30 cellular contexts compared by ENCODE assay signal in genomic region chr11:64322925-64323260, GRCh38. TPM values are rescaled to one million over a fixed set of nuclear protein-coding genes. Genes with fewer than 3 reads are reported as not detected.
A peak's percentile ranks its signal among the peaks of the same experiment; 100 is the strongest.
DNase-seq lines count a peak whose midpoint lies in the region; ATAC-seq and TF ChIP-seq lines count a peak whose summit lies in the region.
"Had no signal": no experiment of that assay in that cellular context is flagged by ENCODE, and none has a peak within 500 bp of the region (broad histone marks: within the 10 kb centered on the region; RNA-seq: fewer than 3 reads in every experiment).

No MANE protein-coding gene starts in this region.

- 0 out of 2 replicates have a peak, but pooled peaks cover 2% of the 10 kb centered on the region for H3K9me3 ChIP-seq in IMR-90 (ENCODE audit: control insufficient read depth, insufficient read depth, low read length)
- H3K9me3 ChIP-seq in mucosa of stomach (ENCODE audit: control insufficient read depth, low read length) = no peaks in the 10 kb centered on the region
- H3K9me3 ChIP-seq: sigmoid colon, SK-N-SH, uterus had no signal

- POLR2A ChIA-PET in IMR-90 (lab: Charles Lee; ENCODE audit: unreplicated experiment) = no interaction called here

- H2BK5ac ChIP-seq in IMR-90 (ENCODE audit: low read depth, low read length, poor library complexity, severe bottlenecking) = peak overlapping the region; percentile 16

- H3K4me3 ChIP-seq in IMR-90 (ENCODE audit: insufficient read depth, low read depth, low read length) = no peak overlapping the region
- no peak overlapping the region for H3K4me3 ChIP-seq in mucosa of stomach (ENCODE audit: low read length)
- H3K4me3 ChIP-seq: heart left ventricle, lung, sigmoid colon, uterus had no signal

- H3K27me3 ChIP-seq in IMR-90 (ENCODE audit: control insufficient read depth, insufficient read depth, low read length) = no peaks in the 10 kb centered on the region; the same call in 1 of the 2 replicates
- no peaks in the 10 kb centered on the region for H3K27me3 ChIP-seq in mucosa of stomach (ENCODE audit: control insufficient read depth, insufficient read depth, low read length)
- H3K27me3 ChIP-seq: heart left ventricle, sigmoid colon, uterus had no signal

- no peak overlapping the region for H3K18ac ChIP-seq in IMR-90 (ENCODE audit: low read depth, low read length)

- no peak for ATAC-seq in IMR-90 (ENCODE audit: low read depth)
- ATAC-seq: activated CD4-positive, CD25-positive, alpha-beta regulatory T cell treated with anti-CD3 and anti-CD28 coated beads, Interleukin-2, amount 50 U/mL, for 24 hours; heart left ventricle; stimulated activated naive B cell treated with anti-CD40 and anti-IgM and Interleukin-4, amounts not matched to agents 10 μg/mL and 1 μg/mL and 100 μg/mL, for 72 hours; T-helper 17 cell had no signal

- H3K56ac ChIP-seq in IMR-90 (ENCODE audit: extremely low read depth, insufficient read depth, low read length) = no peak overlapping the region

- H2BK15ac ChIP-seq in IMR-90 (ENCODE audit: low read depth, low read length) = no peak overlapping the region

- no peak overlapping the region for H3K4me3 Mint-ChIP-seq in chondrocyte (ENCODE audit: unreplicated experiment)
- H3K4me3 Mint-ChIP-seq: activated CD4-positive, alpha-beta memory T cell treated with anti-CD3 and anti-CD28 coated beads for 36 hours; activated T-helper 1 cell treated with anti-CD3 and anti-CD28 coated beads, Interleukin-12 subunit alpha, Interleukin-12 subunit beta, Interleukin-2, Interleukin-4 antibody, amounts not matched to agents 30 ng/mL and 10 ng/mL and 1 ng/mL, durations not matched to agents 14 hours and 24 hours and 36 hours; CD14-positive monocyte; stimulated activated naive B cell treated with anti-CD40 and anti-IgM and Interleukin-4, amounts not matched to agents 10 μg/mL and 1 μg/mL and 100 μg/mL, for 72 hours; T-helper 17 cell had no signal

- H3K9me1 ChIP-seq in IMR-90 (ENCODE audit: insufficient read depth, low read length) = peaks cover 14% of the 10 kb centered on the region

- CTCF ChIA-PET in IMR-90 (lab: Yijun Ruan, JAX) = interaction anchor here (1.5 kb wide), 1 partner anchor 9 kb away, joined by 4 read pairs; no protein-coding TSS in a partner anchor

- no peak overlapping the region for H2AFZ ChIP-seq in IMR-90 (replicated peaks; ENCODE audit: low read length, poor library complexity)

- DNase-seq in IMR-90 = no peak
- DNase-seq in chondrocyte (ENCODE audit: low spot score) = peak; percentile 59
- DNase-seq in RKO (ENCODE audit: low spot score) = no peak
- no peak for DNase-seq in NCI-H1105 treated with DMSO at 0.1 percent for 48 hours (lab: John Stamatoyannopoulos, UW)
- DNase-seq in NCI-H2196 treated with DMSO at 0.1 percent for 48 hours (lab: John Stamatoyannopoulos, UW; ENCODE audit: unreplicated experiment) = no peak
- DNase-seq: activated CD4-positive, alpha-beta memory T cell treated with anti-CD3 and anti-CD28 coated beads for 36 hours; activated CD8-positive, alpha-beta memory T cell treated with anti-CD3 and anti-CD28 coated beads, Interleukin-2, amount 50 U/mL, for 4 hours; activated naive CD4-positive, alpha-beta T cell treated with anti-CD3 and anti-CD28 coated beads, Interleukin-2, amount 50 U/mL, for 16 hours; amygdala; DMS79; effector CD8-positive, alpha-beta T cell; foreskin fibroblast; GDM1; heart left ventricle; Karpas-422; NCI-H1436 treated with DMSO at 0.1 percent for 48 hours; SK-N-SH; stimulated activated CD4-positive, alpha-beta T cell treated with anti-CD3 and anti-CD28 coated beads, Interleukin-15, amount 100 ng/mL, for 24 hours; stimulated activated naive B cell treated with anti-CD40 and anti-IgM and Interleukin-4, amounts not matched to agents 10 μg/mL and 1 μg/mL and 100 μg/mL, for 72 hours; T-helper 17 cell; uterus had no signal

- H2BK20ac ChIP-seq in IMR-90 (ENCODE audit: low read depth, low read length) = no peak overlapping the region

- H3K4me1 ChIP-seq in IMR-90 (ENCODE audit: control insufficient read depth, insufficient read depth, low read length) (peaks cover 10% of the 10 kb centered on the region), mucosa of stomach (ENCODE audit: control insufficient read depth, insufficient read depth, low read length) (peaks cover 41% of the 10 kb centered on the region)
- H3K4me1 ChIP-seq: uterus had no signal

- dilution Hi-C loops in IMR-90 (cut with HindIII; ENCODE audit: low sequenced_read_pairs, unreplicated experiment) = no loop called here

- no peaks in the 10 kb centered on the region for H3K27me3 Mint-ChIP-seq in chondrocyte (ENCODE audit: low read depth)
- H3K27me3 Mint-ChIP-seq: activated CD4-positive, alpha-beta memory T cell treated with anti-CD3 and anti-CD28 coated beads for 36 hours; stimulated activated naive B cell treated with anti-CD40 and anti-IgM and Interleukin-4, amounts not matched to agents 10 μg/mL and 1 μg/mL and 100 μg/mL, for 72 hours; T-helper 17 cell had no signal

- peaks cover 7 to 25% of the 10 kb centered on the region in 2 experiments for H3K79me1 ChIP-seq in IMR-90 (ENCODE audit: low read depth in 1 of 2, low read length in 2 of 2)

- no peak for TF ChIP-seq RAD21 in IMR-90 (IDR thresholded peaks at IDR 0.05; ENCODE audit: low read length)

- H3K4ac ChIP-seq in IMR-90 (ENCODE audit: low read depth, low read length) = no peak overlapping the region

- H3K36me3 Mint-ChIP-seq in chondrocyte (ENCODE audit: low read depth) = peaks cover 8% of the 10 kb centered on the region

- H2AK5ac ChIP-seq in IMR-90 (ENCODE audit: low read depth, low read length) = no peak overlapping the region

- H3K14ac ChIP-seq in IMR-90 (replicated peaks; ENCODE audit: low read depth, low read length) = no peak overlapping the region

- H3K4me2 ChIP-seq in IMR-90 (ENCODE audit: low read depth, low read length) = no peak overlapping the region
- H3K4me2 ChIP-seq: SK-N-SH had no signal

- intact Hi-C loops in IMR-90 (cut with micrococcal nuclease) = no loop called here

- in situ Hi-C loops in IMR-90 (cut with MboI; ENCODE audit: low sequenced_read_pairs) = no loop called here

- H4K20me1 ChIP-seq in IMR-90 (ENCODE audit: insufficient read depth, low read length) = no peaks in the 10 kb centered on the region; the same call in 1 of the 2 replicates

- WGBS in IMR-90 (ENCODE audit: extremely low coverage in 2 of 2, insufficient read length in 1 of 2), 2 experiments = 100% methylated on average over 2 of the region's 7 CpGs; no CpG with 5 or more reads in 1 of the 2 experiments

- no peak for TF ChIP-seq CTCF in IMR-90 (conservative IDR thresholded peaks at IDR 0.05; ENCODE audit: low read depth, low read length)
- TF ChIP-seq CTCF in chondrocyte (IDR thresholded peaks at IDR 0.05) = no peak

- no peak overlapping the region for H3K27ac ChIP-seq in IMR-90 (ENCODE audit: insufficient read depth, low read length)
- H3K27ac ChIP-seq: heart left ventricle, sigmoid colon, uterus had no signal

- H3K23ac ChIP-seq in IMR-90 (ENCODE audit: low read depth, low read length) = no peak overlapping the region

- no peak overlapping the region for H3K27ac Mint-ChIP-seq in chondrocyte (ENCODE audit: unreplicated experiment)
- H3K27ac Mint-ChIP-seq: activated CD4-positive, alpha-beta memory T cell treated with anti-CD3 and anti-CD28 coated beads for 36 hours; activated T-helper 1 cell treated with anti-CD3 and anti-CD28 coated beads, Interleukin-12 subunit alpha, Interleukin-12 subunit beta, Interleukin-2, Interleukin-4 antibody, amounts not matched to agents 30 ng/mL and 10 ng/mL and 1 ng/mL, durations not matched to agents 14 hours and 24 hours and 36 hours; CD14-positive monocyte; progenitor cell of endocrine pancreas; stimulated activated naive B cell treated with anti-CD40 and anti-IgM and Interleukin-4, amounts not matched to agents 10 μg/mL and 1 μg/mL and 100 μg/mL, for 72 hours; T-helper 17 cell had no signal

- H3K9me3 Mint-ChIP-seq in chondrocyte (ENCODE audit: low read depth) = peaks cover 3% of the 10 kb centered on the region
- H3K9me3 Mint-ChIP-seq: activated CD4-positive, alpha-beta memory T cell treated with anti-CD3 and anti-CD28 coated beads for 36 hours; activated T-helper 1 cell treated with anti-CD3 and anti-CD28 coated beads, Interleukin-12 subunit alpha, Interleukin-12 subunit beta, Interleukin-2, Interleukin-4 antibody, amounts not matched to agents 30 ng/mL and 10 ng/mL and 1 ng/mL, durations not matched to agents 14 hours and 24 hours and 36 hours had no signal

- H3K9ac ChIP-seq in IMR-90 (ENCODE audit: low read depth, low read length) (no peak overlapping the region), mucosa of stomach (ENCODE audit: low read length) (peak overlapping the region; percentile 4)
- H3K9ac ChIP-seq: SK-N-SH had no signal

- TF ChIP-seq POLR2A in IMR-90 (IDR thresholded peaks at IDR 0.05; ENCODE audit: low read depth, low read length) = no peak

- H2AK9ac ChIP-seq in IMR-90 (replicated peaks; ENCODE audit: low read depth, low read length, poor library complexity) = peak overlapping the region; percentile 23

- BruUV-seq in IMR-90 (replicated peaks; lab: Mats Ljungman, UMichigan) = no TSS peak

- no peak overlapping the region for H2BK120ac ChIP-seq in IMR-90 (ENCODE audit: low read depth, low read length)

- no peak overlapping the region for H4K8ac ChIP-seq in IMR-90 (ENCODE audit: low read depth in 2 of 2, low read length in 2 of 2)

- no peak overlapping the region for H4K91ac ChIP-seq in IMR-90 (ENCODE audit: insufficient read depth, low read depth, low read length)

- no peak overlapping the region for H4K5ac ChIP-seq in IMR-90 (ENCODE audit: low read depth, low read length)

- peaks cover 22% of the 10 kb centered on the region for H3K36me3 ChIP-seq in IMR-90 (ENCODE audit: control insufficient read depth, insufficient read depth, low read length)
- H3K36me3 ChIP-seq in mucosa of stomach (ENCODE audit: control insufficient read depth, insufficient read depth, low read length) = peaks cover 6% of the 10 kb centered on the region
- H3K36me3 ChIP-seq: uterus had no signal

- H3K4me1 Mint-ChIP-seq in chondrocyte (ENCODE audit: low read depth) = peaks cover 20% of the 10 kb centered on the region

RNA-seq across cellular contexts. Expression of gene PRDX5, which starts 5.0 kb away (rescaled TPM):
- 120 and 160 TPM in 2 replicates for total RNA-seq in IMR-90 (2012; rRNA removed)
- 292 and 332 TPM in 2 replicates for polyA plus RNA-seq in IMR-90 (2012; rRNA removed)
- polyA plus RNA-seq in IMR-90 (2012; cell fraction: cytosol; rRNA removed) = 766 and 775 TPM in 2 replicates
- 159 and 265 TPM in 2 replicates for polyA plus RNA-seq in IMR-90 (2012; cell fraction: nucleus; rRNA removed; ENCODE audit: low replicate concordance)
- 181 to 234 TPM (median 232 TPM) in 3 replicates for total RNA-seq in chondrocyte

RNA-seq across cellular contexts. Expression of gene TRMT112, which starts 5.5 kb away (rescaled TPM):
- 202 and 206 TPM in 2 replicates for total RNA-seq in IMR-90 (2012; rRNA removed)
- polyA plus RNA-seq in IMR-90 (2012; rRNA removed) = 173 and 206 TPM in 2 replicates
- 669 and 1,019 TPM in 2 replicates for polyA plus RNA-seq in IMR-90 (2012; cell fraction: cytosol; rRNA removed)
- 158 and 162 TPM in 2 replicates for polyA plus RNA-seq in IMR-90 (2012; cell fraction: nucleus; rRNA removed; ENCODE audit: low replicate concordance)
- 122 to 182 TPM (median 126 TPM) in 3 replicates for total RNA-seq in chondrocyte

RNA-seq across cellular contexts. Expression of gene CCDC88B, which starts 17.1 kb away (rescaled TPM):
- 1.3 and 1.7 TPM in 2 replicates for total RNA-seq in IMR-90 (2012; rRNA removed)
- polyA plus RNA-seq in IMR-90 (2012; rRNA removed) = 2.5 and 3.1 TPM in 2 replicates
- 2.6 and 2.9 TPM in 2 replicates for polyA plus RNA-seq in IMR-90 (2012; cell fraction: cytosol; rRNA removed)
- 2.4 and 3.8 TPM in 2 replicates for polyA plus RNA-seq in IMR-90 (2012; cell fraction: nucleus; rRNA removed; ENCODE audit: low replicate concordance)
- 0.82 to 1.3 TPM (median 0.99 TPM) in 3 replicates for total RNA-seq in chondrocyte

RNA-seq across cellular contexts. Expression of gene ESRRA, which starts 17.6 kb away (rescaled TPM):
- total RNA-seq in IMR-90 (2012; rRNA removed) = 10.2 and 10.3 TPM in 2 replicates
- polyA plus RNA-seq in IMR-90 (2012; rRNA removed) = 15.0 and 15.8 TPM in 2 replicates
- 18.8 and 20.4 TPM in 2 replicates for polyA plus RNA-seq in IMR-90 (2012; cell fraction: cytosol; rRNA removed)
- polyA plus RNA-seq in IMR-90 (2012; cell fraction: nucleus; rRNA removed; ENCODE audit: low replicate concordance) = 16.3 and 44.0 TPM in 2 replicates
- 25.6 to 30.7 TPM (median 29.6 TPM) in 3 replicates for total RNA-seq in chondrocyte

RNA-seq across cellular contexts. Expression of gene CATSPERZ, which starts 22.7 kb away (rescaled TPM):
- total RNA-seq in IMR-90 (2012; rRNA removed) = not detected in 2 replicates
- not detected in 2 replicates for polyA plus RNA-seq in IMR-90 (2012; rRNA removed)
- 0.40 TPM in 1 of 2 replicates, not detected in the other for polyA plus RNA-seq in IMR-90 (2012; cell fraction: cytosol; rRNA removed)
- polyA plus RNA-seq in IMR-90 (2012; cell fraction: nucleus; rRNA removed; ENCODE audit: low replicate concordance) = 0.34 TPM in 1 of 2 replicates, not detected in the other
- 0.92 to 1.0 TPM in 2 of 3 replicates, not detected in the other for total RNA-seq in chondrocyte
- total RNA-seq: activated CD4-positive, alpha-beta memory T cell treated with anti-CD3 and anti-CD28 coated beads for 36 hours; heart left ventricle; kidney epithelial cell; myocyte; progenitor cell of endocrine pancreas; sigmoid colon; T-helper 17 cell; uterus had no signal
- polyA plus RNA-seq: CD14-positive monocyte, heart left ventricle had no signal
